9 cellular contexts compared by ENCODE assay signal in the genomic region with DNA sequence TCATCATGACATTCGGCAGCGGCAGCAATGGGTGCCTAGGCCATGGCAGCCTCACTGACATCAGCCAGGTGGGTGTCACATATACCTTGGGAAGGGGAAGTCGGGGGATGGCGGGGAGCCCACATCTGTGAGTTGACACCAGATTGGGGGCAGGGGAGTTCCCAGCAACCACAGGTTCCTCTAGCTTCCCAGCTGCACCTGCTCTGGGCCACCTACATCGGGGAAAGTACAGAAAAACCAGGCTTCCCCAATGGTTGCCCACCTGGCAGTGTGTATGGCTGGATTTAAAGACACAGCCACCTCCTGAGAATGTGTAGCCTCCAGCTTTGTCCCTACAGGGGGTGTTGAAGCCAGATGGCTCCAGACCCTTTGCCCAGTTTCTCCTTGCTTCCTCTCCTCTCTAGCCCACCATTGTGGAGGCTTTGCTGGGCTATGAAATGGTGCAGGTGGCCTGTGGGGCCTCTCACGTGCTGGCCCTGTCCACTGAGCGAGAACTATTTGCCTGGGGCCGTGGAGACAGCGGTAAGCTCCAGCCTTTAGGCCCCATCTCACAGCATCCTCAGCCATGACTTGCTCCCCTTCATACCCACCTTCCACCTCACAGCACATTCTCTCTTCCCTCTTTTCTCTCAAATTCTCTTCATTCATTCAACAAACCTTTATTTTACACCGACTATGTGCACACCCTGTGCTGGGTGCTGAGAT. TPM values are rescaled to one million over a fixed set of nuclear protein-coding genes. Genes with fewer than 3 reads are reported as not detected.
DNase-seq lines count a peak whose midpoint lies in the region; ATAC-seq and TF ChIP-seq lines count a peak whose summit lies in the region.
"Had no signal": no experiment of that assay in that cellular context is flagged by ENCODE, and none has a peak within 500 bp of the region (broad histone marks: within the 10 kb centered on the region; RNA-seq: fewer than 3 reads in every experiment).

No MANE protein-coding gene starts in this region.

- no peaks in the 10 kb centered on the region for H3K9me3 Mint-ChIP-seq in activated naive CD8-positive, alpha-beta T cell treated with anti-CD3 and anti-CD28 coated beads, Interleukin-2, amount 10 ng/mL, durations not matched to agents 7 days and 5 days

- POLR2A ChIA-PET in activated naive CD8-positive, alpha-beta T cell treated with anti-CD3 and anti-CD28 coated beads, Interleukin-2, amount 10 ng/mL, durations not matched to agents 7 days and 5 days (lab: Charles Lee): interaction anchor here (1.3 to 3.6 kb wide), 2 partner anchors 10 to 12 kb away, joined by 4 to 19 read pairs; partner anchors contain the start of genes NEK8 and TLCD1

- WGBS in testis, 2 donors: 87 to 95% methylated on average over 9 to 10 of the region's 10 CpGs
- 91 to 94% methylated on average over 10 of the region's 10 CpGs for WGBS in aorta, 2 donors

- H3K27ac ChIP-seq in Peyer's patch: peak overlapping the region in 2 of 4 donors; percentile 52 to 83
- H3K27ac ChIP-seq in testis: no peak overlapping the region
- no peak overlapping the region for H3K27ac ChIP-seq in ascending aorta
- H3K27ac ChIP-seq in aorta (ENCODE audit: low read depth in 1 of 2, low read length in 2 of 2): no peak overlapping the region

- peaks cover 18% of the 10 kb centered on the region for H3K36me3 Mint-ChIP-seq in activated naive CD8-positive, alpha-beta T cell treated with anti-CD3 and anti-CD28 coated beads, Interleukin-2, amount 10 ng/mL, durations not matched to agents 7 days and 5 days

- no peaks in the 10 kb centered on the region for H3K27me3 ChIP-seq in Peyer's patch
- H3K27me3 ChIP-seq in testis: no peaks in the 10 kb centered on the region
- no peaks in the 10 kb centered on the region for H3K27me3 ChIP-seq in ascending aorta
- H3K27me3 ChIP-seq in aorta (ENCODE audit: control insufficient read depth in 1 of 2, insufficient read depth in 2 of 2, low read length in 1 of 2): no peaks in the 10 kb centered on the region

- H3K36me3 ChIP-seq in Peyer's patch (no peaks in the 10 kb centered on the region), testis (ENCODE audit: low read depth, missing control alignments) (no peaks in the 10 kb centered on the region), ascending aorta (no peaks in the 10 kb centered on the region), aorta (ENCODE audit: control insufficient read depth in 1 of 2, insufficient read depth in 2 of 2, low read length in 1 of 2) (no peaks in the 10 kb centered on the region)

- DNase-seq in Peyer's patch (peak in 2 of 3 donors; percentile 83 to 86), testis (no peak), ascending aorta (ENCODE audit: low spot score in 2 of 2) (no peak), aorta (no peak)
- DNase-seq in activated naive CD8-positive, alpha-beta T cell treated with anti-CD3 and anti-CD28 coated beads, Interleukin-2, amount 10 ng/mL, durations not matched to agents 7 days and 5 days: no peak
- peak; percentile 68 for DNase-seq in stimulated activated CD8-positive, alpha-beta memory T cell treated with anti-CD3 and anti-CD28 coated beads, Interleukin-4, amount 100 ng/mL, for 48 hours
- DNase-seq: SHP77 treated with DMSO at 0.1 percent for 48 hours had no signal

- no peaks in the 10 kb centered on the region for H3K27me3 Mint-ChIP-seq in activated naive CD8-positive, alpha-beta T cell treated with anti-CD3 and anti-CD28 coated beads, Interleukin-2, amount 10 ng/mL, durations not matched to agents 7 days and 5 days

- no peak for TF ChIP-seq CTCF in Peyer's patch (IDR thresholded peaks at IDR 0.05)
- TF ChIP-seq CTCF in testis (IDR thresholded peaks at IDR 0.05): no peak
- TF ChIP-seq CTCF in ascending aorta (IDR thresholded peaks at IDR 0.05): no peak

- intact Hi-C loops in testis (cut with DNase I; ENCODE audit: low total_unique reads): no loop called here
- intact Hi-C loops in ascending aorta (cut with DNase I): no loop called here
- intact Hi-C loops in aorta (cut with DNase I): no loop called here

- peak overlapping the region; percentile 1 for H3K4me3 Mint-ChIP-seq in activated naive CD8-positive, alpha-beta T cell treated with anti-CD3 and anti-CD28 coated beads, Interleukin-2, amount 10 ng/mL, durations not matched to agents 7 days and 5 days

- H3K9me3 ChIP-seq in Peyer's patch: no peaks in the 10 kb centered on the region
- no peaks in the 10 kb centered on the region for H3K9me3 ChIP-seq in testis
- H3K9me3 ChIP-seq in ascending aorta: no peaks in the 10 kb centered on the region
- H3K9me3 ChIP-seq in aorta (ENCODE audit: control insufficient read depth, low read length): no peaks in the 10 kb centered on the region

- peak overlapping the region; percentile 83 for H3K27ac Mint-ChIP-seq in activated naive CD8-positive, alpha-beta T cell treated with anti-CD3 and anti-CD28 coated beads, Interleukin-2, amount 10 ng/mL, durations not matched to agents 7 days and 5 days

- TF ChIP-seq POLR2A in Peyer's patch (IDR thresholded peaks at IDR 0.05): no peak
- no peak for TF ChIP-seq POLR2A in testis (IDR thresholded peaks at IDR 0.05)

- ATAC-seq in GM18868 (IDR thresholded peaks at IDR 0.05; ENCODE audit: unreplicated experiment) (peak; percentile 31), aorta (ENCODE audit: low FRiP score) (no peak), HG03460 (IDR thresholded peaks at IDR 0.05; ENCODE audit: unreplicated experiment) (no peak)
- peak; percentile 12 for ATAC-seq in activated naive CD8-positive, alpha-beta T cell treated with anti-CD3 and anti-CD28 coated beads, Interleukin-2, amount 10 ng/mL, durations not matched to agents 7 days and 5 days (ENCODE audit: low read depth)

- peaks cover 19% of the 10 kb centered on the region for H3K4me1 Mint-ChIP-seq in activated naive CD8-positive, alpha-beta T cell treated with anti-CD3 and anti-CD28 coated beads, Interleukin-2, amount 10 ng/mL, durations not matched to agents 7 days and 5 days

- H3K4me1 ChIP-seq in Peyer's patch: peaks cover 0 to 23% (median 16%) of the 10 kb centered on the region in 4 donors
- H3K4me1 ChIP-seq in testis: no peaks in the 10 kb centered on the region
- H3K4me1 ChIP-seq in ascending aorta: peaks cover 0 to 10% of the 10 kb centered on the region in 2 donors
- no peaks in the 10 kb centered on the region for H3K4me1 ChIP-seq in aorta (ENCODE audit: control insufficient read depth in 1 of 2, insufficient read depth in 2 of 2, low read length in 2 of 2)

- H3K4me3 ChIP-seq in Peyer's patch: no peak overlapping the region
- H3K4me3 ChIP-seq in testis: no peak overlapping the region
- H3K4me3 ChIP-seq in ascending aorta: no peak overlapping the region
- H3K4me3 ChIP-seq in aorta (ENCODE audit: low read length in 2 of 2): no peak overlapping the region

RNA-seq across cellular contexts. Expression of gene TRAF4, which starts 5.0 kb away (rescaled TPM):
- total RNA-seq in Peyer's patch (100 to 1,000 TPM in 3 of 4 donors, 10 to 100 TPM in 1; 83.3 to 228 (median 184) TPM), testis (10 to 100 TPM; 35.3 to 47.2 TPM), ascending aorta (53.2 TPM), aorta (10 to 100 TPM; 18.8 to 24.6 TPM)
- 10 to 100 TPM; 48.1 to 55.3 TPM for total RNA-seq in activated naive CD8-positive, alpha-beta T cell treated with anti-CD3 and anti-CD28 coated beads, Interleukin-2, amount 10 ng/mL, durations not matched to agents 7 days and 5 days
- polyA plus RNA-seq in testis (ENCODE audit: insufficient read depth, low read depth, low replicate concordance) (33.1 TPM), aorta (10 to 100 TPM; 10.7 to 19.3 TPM)

RNA-seq across cellular contexts. Expression of gene NEK8, which starts 10.2 kb away (rescaled TPM):
- total RNA-seq in Peyer's patch (10 to 100 TPM in 2 of 4 donors, 1 to 10 TPM in 2; 7.4 to 89.1 (median 14.0) TPM), testis (10 to 100 TPM; 10.1 to 10.7 TPM), ascending aorta (3.2 TPM), aorta (1 to 10 TPM; 1.6 to 4.5 TPM)
- total RNA-seq in activated naive CD8-positive, alpha-beta T cell treated with anti-CD3 and anti-CD28 coated beads, Interleukin-2, amount 10 ng/mL, durations not matched to agents 7 days and 5 days: 1 to 10 TPM; 7.1 to 8.9 TPM
- polyA plus RNA-seq in testis (ENCODE audit: insufficient read depth, low read depth, low replicate concordance) (7.3 TPM), aorta (1 to 10 TPM; 2.0 to 5.3 TPM)

RNA-seq across cellular contexts. Expression of gene TLCD1, which starts 12.8 kb away (rescaled TPM):
- 1 to 10 TPM; 3.3 to 9.1 (median 5.8) TPM for total RNA-seq in Peyer's patch
- total RNA-seq in activated naive CD8-positive, alpha-beta T cell treated with anti-CD3 and anti-CD28 coated beads, Interleukin-2, amount 10 ng/mL, durations not matched to agents 7 days and 5 days: 1 to 10 TPM; 1.6 to 2.2 TPM
- 1 to 10 TPM; 4.2 to 8.6 TPM for total RNA-seq in testis
- 18.0 TPM for polyA plus RNA-seq in testis (ENCODE audit: insufficient read depth, low read depth, low replicate concordance)
- total RNA-seq in ascending aorta: not detected
- 1 to 10 TPM in 1 of 2 donors, under 1 TPM in 1; 0.90 to 2.5 TPM for total RNA-seq in aorta
- polyA plus RNA-seq in aorta: 1 to 10 TPM in 1 of 2 donors, not detected in 1; 1.5 TPM

RNA-seq across cellular contexts. Expression of gene RPL23A, which starts 19.0 kb away (rescaled TPM):
- total RNA-seq in Peyer's patch (100 to 1,000 TPM; 214 to 675 (median 268) TPM), testis (100 to 1,000 TPM; 200 to 343 TPM), ascending aorta (491 TPM), aorta (1,000 to 10,000 TPM; 1,133 to 1,177 TPM)
- 1,000 to 10,000 TPM; 2,286 to 2,290 TPM for total RNA-seq in activated naive CD8-positive, alpha-beta T cell treated with anti-CD3 and anti-CD28 coated beads, Interleukin-2, amount 10 ng/mL, durations not matched to agents 7 days and 5 days
- polyA plus RNA-seq in testis (ENCODE audit: insufficient read depth, low read depth, low replicate concordance) (757 TPM), aorta (1,000 to 10,000 TPM; 1,641 to 1,888 TPM)

RNA-seq across cellular contexts. Expression of gene RAB34, which starts 21.2 kb away (rescaled TPM):
- total RNA-seq in Peyer's patch (10 to 100 TPM; 14.5 to 69.3 (median 30.2) TPM), testis (10 to 100 TPM; 30.4 to 47.3 TPM), ascending aorta (172 TPM), aorta (100 to 1,000 TPM; 107 to 115 TPM)
- total RNA-seq in activated naive CD8-positive, alpha-beta T cell treated with anti-CD3 and anti-CD28 coated beads, Interleukin-2, amount 10 ng/mL, durations not matched to agents 7 days and 5 days: 1 to 10 TPM; 7.3 to 8.2 TPM
- polyA plus RNA-seq in testis (ENCODE audit: insufficient read depth, low read depth, low replicate concordance) (42.1 TPM), aorta (100 to 1,000 TPM; 133 to 303 TPM)

Comparison
In these comparisons a context has a peak if more than half of its experiments do, and no peak if none do; other contexts are left out.
1. ATAC-seq: peak in GM18868 (single experiment) and activated naive CD8-positive, alpha-beta T cell treated with anti-CD3 and anti-CD28 coated beads, Interleukin-2, amount 10 ng/mL, durations not matched to agents 7 days and 5 days (single experiment); none in aorta (single experiment) and HG03460 (single experiment).
2. DNase-seq: peak in Peyer's patch (2 of 3) and stimulated activated CD8-positive, alpha-beta memory T cell treated with anti-CD3 and anti-CD28 coated beads, Interleukin-4, amount 100 ng/mL, for 48 hours (single experiment); none in activated naive CD8-positive, alpha-beta T cell treated with anti-CD3 and anti-CD28 coated beads, Interleukin-2, amount 10 ng/mL, durations not matched to agents 7 days and 5 days (single experiment), testis (single experiment), ascending aorta (0 of 2) and aorta (0 of 2).